Comparison of ENCODE assay signal across 23 cellular contexts in genomic region chr2:29311458-29311857, GRCh38.
"Had no signal": no experiment of that assay in that cellular context is flagged by ENCODE, and none has a peak within 500 bp of the region (broad histone marks: within the 10 kb centered on the region; RNA-seq: fewer than 3 reads in every experiment).

No MANE protein-coding gene starts in this region.

- H3K27ac Mint-ChIP-seq: activated CD8-positive, alpha-beta memory T cell treated with anti-CD3 and anti-CD28 coated beads, Interleukin-2, amount 10 ng/mL, durations not matched to agents 7 days and 5 days; activated naive CD4-positive, alpha-beta T cell treated with anti-CD3 and anti-CD28 coated beads, Interleukin-2, amount 50 U/mL, for 72 hours; T-helper 1 cell treated with Interleukin-12 subunit alpha and Interleukin-12 subunit beta and Interleukin-4 antibody, amounts not matched to agents 30 μg/mL and 1 μg/mL, for 36 hours; WTC11 had no signal

- H3K4me3 ChIP-seq: MG63 had no signal

- H3K27me3 ChIP-seq: MG63 had no signal

- H3K9me3 ChIP-seq: MG63 had no signal

- FAIRE-seq: RCC 7860 had no signal

- H3K4me3 Mint-ChIP-seq: activated CD8-positive, alpha-beta memory T cell treated with anti-CD3 and anti-CD28 coated beads, Interleukin-2, amount 10 ng/mL, durations not matched to agents 7 days and 5 days; activated T-cell treated with anti-CD3 and anti-CD28 coated beads, Interleukin-2, amount 50 U/mL, for 4 hours; T-helper 1 cell treated with Interleukin-12 subunit alpha and Interleukin-12 subunit beta and Interleukin-4 antibody, amounts not matched to agents 30 μg/mL and 1 μg/mL, for 36 hours; WTC11 had no signal

- H3K9me3 Mint-ChIP-seq: activated naive CD4-positive, alpha-beta T cell treated with anti-CD3 and anti-CD28 coated beads, Interleukin-2, amount 50 U/mL, for 72 hours; activated T-cell treated with anti-CD3 and anti-CD28 coated beads, Interleukin-2, amount 50 U/mL, for 4 hours; T-helper 1 cell treated with Interleukin-12 subunit alpha and Interleukin-12 subunit beta and Interleukin-4 antibody, amounts not matched to agents 30 μg/mL and 1 μg/mL, for 36 hours; WTC11 had no signal

- H3K36me3 ChIP-seq: MG63 had no signal

- ATAC-seq: activated CD8-positive, alpha-beta memory T cell treated with anti-CD3 and anti-CD28 coated beads, Interleukin-2, amount 10 ng/mL, durations not matched to agents 7 days and 5 days; activated naive CD4-positive, alpha-beta T cell treated with anti-CD3 and anti-CD28 coated beads, Interleukin-2, amount 50 U/mL, for 72 hours; activated T-cell treated with anti-CD3 and anti-CD28 coated beads, Interleukin-2, amount 50 U/mL, for 4 hours; WTC11 had no signal

- DNase-seq: activated CD4-positive, alpha-beta T cell treated with anti-CD3 and anti-CD28 coated beads for 48 hours; activated CD4-positive, alpha-beta T cell treated with anti-CD3 and anti-CD28 coated beads, Interleukin-2, amount 50 U/mL, for 48 hours; activated CD4-positive, CD25-positive, alpha-beta regulatory T cell treated with anti-CD3 and anti-CD28 coated beads, Interleukin-2, amount 50 U/mL, for 72 hours; activated CD8-positive, alpha-beta memory T cell treated with anti-CD3 and anti-CD28 coated beads, Interleukin-2, amount 10 ng/mL, durations not matched to agents 7 days and 5 days; activated effector memory CD4-positive, alpha-beta T cell treated with anti-CD3 and anti-CD28 coated beads, Interleukin-2, amount 50 U/mL, for 16 hours; activated naive CD4-positive, alpha-beta T cell treated with Interleukin-2 at 50 U/mL for 16 hours; activated T-cell treated with anti-CD3 and anti-CD28 coated beads, Interleukin-2, amount 50 U/mL, for 4 hours; cerebellar nuclear complex; MG63; MV-4-11; NCI-H1092 treated with DMSO at 0.1 percent for 48 hours; NCI-H1417 treated with DMSO at 0.1 percent for 48 hours; NCI-H1694; NCI-H2029; NCI-H2107; NCI-H510A treated with DMSO at 0.1 percent for 48 hours; NCI-H69; SHP77; T-helper 9 cell had no signal

- H3K36me3 Mint-ChIP-seq: activated CD8-positive, alpha-beta memory T cell treated with anti-CD3 and anti-CD28 coated beads, Interleukin-2, amount 10 ng/mL, durations not matched to agents 7 days and 5 days; activated naive CD4-positive, alpha-beta T cell treated with anti-CD3 and anti-CD28 coated beads, Interleukin-2, amount 50 U/mL, for 72 hours; WTC11 had no signal
